In genomic region chr15:49793943-49794342, GRCh38 we compare ENCODE assay signal across 10 cellular contexts.
"Had no signal": no experiment of that assay in that cellular context is flagged by ENCODE, and none has a peak within 500 bp of the region (broad histone marks: within the 10 kb centered on the region; RNA-seq: fewer than 3 reads in every experiment).

No MANE protein-coding gene starts in this region.

- H3K4me3 Mint-ChIP-seq: HFFc6, IgD-negative memory B cell had no signal

- H3K27me3 Mint-ChIP-seq: IgD-negative memory B cell had no signal

- H3K4me1 Mint-ChIP-seq: IgD-negative memory B cell had no signal

- H3K27ac ChIP-seq: GM23248, KMS-11 had no signal

- H3K9me3 ChIP-seq: HAP-1 had no signal

- H3K36me3 ChIP-seq: HAP-1 had no signal

- H3K9ac ChIP-seq: GM23248, KMS-11 had no signal

- FAIRE-seq: H1, H54, HepG2 had no signal

- H3K4me2 ChIP-seq: KMS-11 had no signal

- H2AFZ ChIP-seq: GM23248 had no signal

- H3K27ac Mint-ChIP-seq: HFFc6, IgD-negative memory B cell had no signal

- H3K4me1 ChIP-seq: HAP-1 had no signal

- DNase-seq: GM23248, HFFc6, Karpas-422, KBM-7 had no signal

- H3K4me3 ChIP-seq: GM23248, HAP-1 had no signal
